ENCODE assay signal across 27 cellular contexts in the genomic region with DNA sequence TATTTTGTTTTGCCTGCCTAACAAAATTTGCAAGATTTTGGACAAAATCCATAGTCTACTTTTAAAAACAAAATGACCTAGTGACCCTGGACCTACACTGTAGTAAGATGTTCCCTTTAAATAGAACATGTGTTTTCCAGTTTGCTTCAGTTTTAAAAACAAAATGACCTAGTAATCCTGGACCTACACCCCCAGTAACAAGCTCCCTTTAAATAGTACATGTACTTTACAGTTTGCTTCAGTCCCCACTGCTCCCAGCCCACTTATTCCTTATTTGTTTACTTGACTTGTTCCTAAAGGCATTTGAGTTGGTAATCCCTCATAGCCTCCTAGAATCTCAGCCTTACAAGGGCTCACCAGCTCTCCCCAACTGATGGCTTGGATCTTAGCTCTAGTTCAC. TPM values are rescaled to one million over a fixed set of nuclear protein-coding genes. Genes with fewer than 3 reads are reported as not detected.
DNase-seq lines count a peak whose midpoint lies in the region; ATAC-seq, FAIRE-seq and TF ChIP-seq lines count a peak whose summit lies in the region.
"Had no signal": no experiment of that assay in that cellular context is flagged by ENCODE, and none has a peak within 500 bp of the region (broad histone marks: within the 10 kb centered on the region; RNA-seq: fewer than 3 reads in every experiment).

No MANE protein-coding gene starts in this region.

- no peak overlapping the region; the same call in 1 of the 2 replicates for H3K4me3 Mint-ChIP-seq in HFFc6
- no peak overlapping the region for H3K4me3 Mint-ChIP-seq in central memory CD8-positive, alpha-beta T cell
- no peak overlapping the region for H3K4me3 Mint-ChIP-seq in nephron
- H3K4me3 Mint-ChIP-seq: activated B cell treated with CpG ODN at 0.5 μM for 24 hours; activated CD8-positive, alpha-beta T cell treated with anti-CD3 and anti-CD28 coated beads for 36 hours; activated naive CD4-positive, alpha-beta T cell treated with anti-CD3 and anti-CD28 coated beads for 36 hours had no signal

- H3K4me3 ChIP-seq in ACC112 (ENCODE audit: low read depth, low read length), result no peak overlapping the region
- no peak overlapping the region for H3K4me3 ChIP-seq in OCI-LY7 (ENCODE audit: low read depth, low read length, poor library complexity, severe bottlenecking)
- H3K4me3 ChIP-seq: body of pancreas, coronary artery, lung had no signal

- no peaks in the 10 kb centered on the region for H3K27me3 ChIP-seq in ACC112 (ENCODE audit: insufficient read depth, low read length)
- H3K27me3 ChIP-seq: body of pancreas had no signal

- TF ChIP-seq CTCF in HFFc6 (IDR thresholded peaks at IDR 0.05) (no peak), nephron (IDR thresholded peaks at IDR 0.05; ENCODE audit: unreplicated experiment in 3 of 3) (no peak), OCI-LY7 (conservative IDR thresholded peaks at IDR 0.05; ENCODE audit: low read length) (no peak)

- H3K4me1 Mint-ChIP-seq in HFFc6 (ENCODE audit: low read depth) (peaks cover 68% of the 10 kb centered on the region), nephron (peaks cover 32% of the 10 kb centered on the region)
- H3K4me1 Mint-ChIP-seq in central memory CD8-positive, alpha-beta T cell, result peaks cover 9% of the 10 kb centered on the region

- H3K9me2 ChIP-seq in OCI-LY7 (ENCODE audit: insufficient read depth, low read length), result no peaks in the 10 kb centered on the region

- no peaks in the 10 kb centered on the region; the same call in 1 of the 2 replicates for H3K27me3 Mint-ChIP-seq in HFFc6 (ENCODE audit: insufficient read depth)
- H3K27me3 Mint-ChIP-seq in central memory CD8-positive, alpha-beta T cell, result no peaks in the 10 kb centered on the region
- H3K27me3 Mint-ChIP-seq in nephron (ENCODE audit: low read depth), result no peaks in the 10 kb centered on the region
- H3K27me3 Mint-ChIP-seq: activated B cell treated with CpG ODN at 0.5 μM for 24 hours; activated CD8-positive, alpha-beta T cell treated with anti-CD3 and anti-CD28 coated beads for 36 hours had no signal

- H2AFZ ChIP-seq in ACC112 (ENCODE audit: low read length, unreplicated experiment) (no peak overlapping the region), OCI-LY7 (ENCODE audit: low read length) (no peak overlapping the region)

- BruUV-seq in OCI-LY7 (replicated peaks; lab: Mats Ljungman, UMichigan), result no TSS peak

- POLR2A ChIA-PET in OCI-LY7 (lab: Charles Lee), result interaction anchor here (0.6 to 0.8 kb wide), 2 partner anchors 116 to 727 kb away, joined by 3 to 7 read pairs; no protein-coding TSS in a partner anchor

- no peak overlapping the region for H3K4me2 ChIP-seq in OCI-LY7 (ENCODE audit: low read length)
- H3K4me2 ChIP-seq: KMS-11 had no signal

- H3K36me3 ChIP-seq in ACC112 (ENCODE audit: insufficient read depth, low read length), result peaks cover 9% of the 10 kb centered on the region
- peaks cover 64% of the 10 kb centered on the region for H3K36me3 ChIP-seq in OCI-LY7 (ENCODE audit: insufficient read depth, low read length)

- no peaks in the 10 kb centered on the region for H3K9me3 ChIP-seq in OCI-LY7 (ENCODE audit: low read length)
- H3K9me3 ChIP-seq: body of pancreas had no signal

- peaks cover 44% of the 10 kb centered on the region for H3K4me1 ChIP-seq in ACC112 (ENCODE audit: control insufficient read depth, insufficient read depth, low read length, unreplicated experiment)
- no peaks in the 10 kb centered on the region for H3K4me1 ChIP-seq in OCI-LY7 (ENCODE audit: insufficient read depth, low read length, poor library complexity, severe bottlenecking)
- H3K4me1 ChIP-seq: body of pancreas had no signal

- no peak for DNase-seq in HFFc6
- no peak for DNase-seq in central memory CD8-positive, alpha-beta T cell (ENCODE audit: low spot score in 2 of 2)
- DNase-seq in GM12891 (ENCODE audit: insufficient read length, low spot score), result no peak
- no peak for DNase-seq in OCI-LY7 (ENCODE audit: low spot score)
- no peak for DNase-seq in GM03348 (ENCODE audit: low spot score)
- DNase-seq in activated CD4-positive, CD25-positive, alpha-beta regulatory T cell treated with anti-CD3 and anti-CD28 coated beads, Interleukin-2, amount 50 U/mL, for 72 hours, result no peak
- DNase-seq: activated B cell treated with CpG ODN at 0.5 μM for 24 hours; activated CD8-positive, alpha-beta T cell treated with anti-CD3 and anti-CD28 coated beads for 36 hours; activated naive CD4-positive, alpha-beta T cell treated with anti-CD3 and anti-CD28 coated beads for 36 hours; body of pancreas; foreskin melanocyte; GF-D8; islet precursor cell; MV-4-11; NCI-H1930; NCI-H446; NK-92 treated with Interleukin-12 subunit alpha and Interleukin-12 subunit beta, amount 100 ng/mL, for 24 hours; T-helper 9 cell had no signal

- intact Hi-C loops in OCI-LY7 (cut with micrococcal nuclease; ENCODE audit: unreplicated experiment), result no loop called here

- H3K9me3 Mint-ChIP-seq in HFFc6 (no peaks in the 10 kb centered on the region), nephron (no peaks in the 10 kb centered on the region)
- no peaks in the 10 kb centered on the region for H3K9me3 Mint-ChIP-seq in central memory CD8-positive, alpha-beta T cell
- H3K9me3 Mint-ChIP-seq: activated B cell treated with CpG ODN at 0.5 μM for 24 hours; activated CD8-positive, alpha-beta T cell treated with anti-CD3 and anti-CD28 coated beads for 36 hours; activated naive CD4-positive, alpha-beta T cell treated with anti-CD3 and anti-CD28 coated beads for 36 hours had no signal

- no peaks in the 10 kb centered on the region for H4K20me1 ChIP-seq in OCI-LY7 (ENCODE audit: insufficient read depth, low read length)

- H3K36me3 Mint-ChIP-seq in HFFc6 (ENCODE audit: low read depth) (peaks cover 15% of the 10 kb centered on the region), nephron (ENCODE audit: low read depth) (peaks cover 27% of the 10 kb centered on the region)
- peaks cover 10% of the 10 kb centered on the region for H3K36me3 Mint-ChIP-seq in central memory CD8-positive, alpha-beta T cell (ENCODE audit: insufficient read depth)

- H3K27ac Mint-ChIP-seq in HFFc6, result peak overlapping the region; percentile 68
- peak overlapping the region; percentile 23 for H3K27ac Mint-ChIP-seq in central memory CD8-positive, alpha-beta T cell (ENCODE audit: low read depth)
- H3K27ac Mint-ChIP-seq in nephron, result peak overlapping the region; percentile 17 to 76 (median 64)
- H3K27ac Mint-ChIP-seq: activated B cell treated with CpG ODN at 0.5 μM for 24 hours; activated CD8-positive, alpha-beta T cell treated with anti-CD3 and anti-CD28 coated beads for 36 hours; activated naive CD4-positive, alpha-beta T cell treated with anti-CD3 and anti-CD28 coated beads for 36 hours had no signal

- ATAC-seq in central memory CD8-positive, alpha-beta T cell (replicated peaks; ENCODE audit: extremely low read depth, poor library complexity, severe bottlenecking), result no peak
- ATAC-seq: activated CD8-positive, alpha-beta T cell treated with anti-CD3 and anti-CD28 coated beads for 36 hours; body of pancreas had no signal

- H3K27ac ChIP-seq in ACC112 (ENCODE audit: low read depth, low read length), result peak overlapping the region; percentile 98
- no peak overlapping the region for H3K27ac ChIP-seq in OCI-LY7 (ENCODE audit: low read depth, low read length, poor library complexity, severe bottlenecking)
- H3K27ac ChIP-seq: body of pancreas, C4-2B, KMS-11 had no signal

- TF ChIP-seq POLR2A in GM12891 (IDR thresholded peaks at IDR 0.05; ENCODE audit: low read depth, low read length), result no peak

- H3K79me2 ChIP-seq in ACC112 (ENCODE audit: control insufficient read depth, insufficient read depth, low read length, unreplicated experiment) (peaks cover 8% of the 10 kb centered on the region), OCI-LY7 (ENCODE audit: insufficient read depth, low read depth, low read length) (no peaks in the 10 kb centered on the region)

- FAIRE-seq in GM12891 (lab: Jason Lieb, UNC), result no peak
- FAIRE-seq: H1 had no signal

- CTCF ChIA-PET in OCI-LY7 (lab: Charles Lee; ENCODE audit: unreplicated experiment), result no interaction called here

TF ChIP-seq in GM12891, 5 proteins besides CTCF, POLR2A, EP300 and RAD21:
- TF ChIP-seq POU2F2 (IDR thresholded peaks at IDR 0.05; ENCODE audit: low read depth, low read length) (no peak), TAF1 (IDR thresholded peaks at IDR 0.05; ENCODE audit: low read depth, low read length) (no peak), POLR2AphosphoS5 (IDR thresholded peaks at IDR 0.05; ENCODE audit: low read depth, low read length) (no peak), PAX5 (IDR thresholded peaks at IDR 0.05; ENCODE audit: insufficient read depth, low read length, severe bottlenecking) (no peak), SPI1 (IDR thresholded peaks at IDR 0.05; ENCODE audit: low read depth, low read length) (no peak)

RNA-seq across cellular contexts. Expression of a gene that starts 34.5 kb away (rescaled TPM):
- total RNA-seq in HFFc6 (2021; fragmentation: NEBNext Ultra II Directional; extraction: Animal tissue kit (Norgen Biotek cat#: 25700)), result under 1 TPM in 5 of 6 experiments, not detected in 1; 0.09 to 0.33 (median 0.26) TPM
- polyA plus RNA-seq in GM12891 (2012; ENCODE audit: low read depth, missing spikeins), result 0.72 TPM
- not detected in 2 replicates for total RNA-seq in OCI-LY7 (2014; rRNA removed; shearing (Covaris generic))
- total RNA-seq in OCI-LY7 (2022), result not detected in 2 replicates
- total RNA-seq: A673; activated B cell treated with CpG ODN at 0.5 μM for 24 hours; activated CD8-positive, alpha-beta T cell treated with anti-CD3 and anti-CD28 coated beads for 36 hours; activated naive CD4-positive, alpha-beta T cell treated with anti-CD3 and anti-CD28 coated beads for 36 hours; body of pancreas; H1; HT-29 had no signal
- polyA plus RNA-seq: H1 had no signal

RNA-seq across cellular contexts. Expression of a gene that starts 39.1 kb away (rescaled TPM):
- 10 to 100 TPM; 49.3 to 93.2 (median 55.7) TPM for total RNA-seq in HFFc6 (2021; fragmentation: NEBNext Ultra II Directional; extraction: Animal tissue kit (Norgen Biotek cat#: 25700))
- polyA plus RNA-seq in GM12891 (2012; ENCODE audit: low read depth, missing spikeins), result 9.8 TPM
- total RNA-seq in OCI-LY7 (2014; rRNA removed; shearing (Covaris generic)), result 6.6 and 10.9 TPM in 2 replicates
- total RNA-seq in OCI-LY7 (2022), result 11.0 and 12.2 TPM in 2 replicates
